Comparison of ENCODE assay signal across 16 cellular contexts in genomic region chr1:56569661-56570060, GRCh38. TPM values are rescaled to one million over a fixed set of nuclear protein-coding genes. Genes with fewer than 3 reads are reported as not detected.
A peak's percentile ranks its signal among the peaks of the same experiment; 100 is the strongest.
DNase-seq lines count a peak whose midpoint lies in the region; ATAC-seq and TF ChIP-seq lines count a peak whose summit lies in the region.
"Had no signal": no experiment of that assay in that cellular context is flagged by ENCODE, and none has a peak within 500 bp of the region (broad histone marks: within the 10 kb centered on the region; RNA-seq: fewer than 3 reads in every experiment).

No MANE protein-coding gene starts in this region.

- H3K4me3 Mint-ChIP-seq in neural crest cell = peak overlapping the region; percentile 1
- no peak overlapping the region for H3K4me3 Mint-ChIP-seq in stimulated activated memory B cell treated with anti-CD40 and anti-IgM and Interleukin-4, amounts not matched to agents 10 μg/mL and 1 μg/mL and 100 μg/mL, for 72 hours
- no peak overlapping the region for H3K4me3 Mint-ChIP-seq in activated CD4-positive, alpha-beta T cell treated with anti-CD3 and anti-CD28 coated beads, Interleukin-2, amount 10 ng/mL, durations not matched to agents 24 days and 14 days
- H3K4me3 Mint-ChIP-seq: activated naive CD4-positive, alpha-beta T cell treated with anti-CD3 and anti-CD28 coated beads, Interleukin-2, amount 50 U/mL, for 24 hours had no signal

- ATAC-seq in stimulated activated memory B cell treated with anti-CD40 and anti-IgM and Interleukin-4, amounts not matched to agents 10 μg/mL and 1 μg/mL and 100 μg/mL, for 72 hours = no peak

- H3K27ac Mint-ChIP-seq in neural crest cell (ENCODE audit: unreplicated experiment) = no peak overlapping the region
- H3K27ac Mint-ChIP-seq in stimulated activated memory B cell treated with anti-CD40 and anti-IgM and Interleukin-4, amounts not matched to agents 10 μg/mL and 1 μg/mL and 100 μg/mL, for 72 hours = no peak overlapping the region
- H3K27ac Mint-ChIP-seq in activated CD4-positive, alpha-beta T cell treated with anti-CD3 and anti-CD28 coated beads, Interleukin-2, amount 10 ng/mL, durations not matched to agents 24 days and 14 days = no peak overlapping the region
- H3K27ac Mint-ChIP-seq: activated naive CD4-positive, alpha-beta T cell treated with anti-CD3 and anti-CD28 coated beads, Interleukin-2, amount 50 U/mL, for 24 hours had no signal

- H3K4me1 Mint-ChIP-seq in neural crest cell = peaks cover 68% of the 10 kb centered on the region
- peaks cover 26% of the 10 kb centered on the region for H3K4me1 Mint-ChIP-seq in stimulated activated memory B cell treated with anti-CD40 and anti-IgM and Interleukin-4, amounts not matched to agents 10 μg/mL and 1 μg/mL and 100 μg/mL, for 72 hours
- no peaks in the 10 kb centered on the region for H3K4me1 Mint-ChIP-seq in activated CD4-positive, alpha-beta T cell treated with anti-CD3 and anti-CD28 coated beads, Interleukin-2, amount 10 ng/mL, durations not matched to agents 24 days and 14 days
- H3K4me1 Mint-ChIP-seq: activated naive CD4-positive, alpha-beta T cell treated with anti-CD3 and anti-CD28 coated beads, Interleukin-2, amount 50 U/mL, for 24 hours had no signal

- no peaks in the 10 kb centered on the region for H3K9me3 Mint-ChIP-seq in neural crest cell
- H3K9me3 Mint-ChIP-seq in stimulated activated memory B cell treated with anti-CD40 and anti-IgM and Interleukin-4, amounts not matched to agents 10 μg/mL and 1 μg/mL and 100 μg/mL, for 72 hours = no peaks in the 10 kb centered on the region
- no peaks in the 10 kb centered on the region for H3K9me3 Mint-ChIP-seq in activated CD4-positive, alpha-beta T cell treated with anti-CD3 and anti-CD28 coated beads, Interleukin-2, amount 10 ng/mL, durations not matched to agents 24 days and 14 days
- H3K9me3 Mint-ChIP-seq: activated naive CD4-positive, alpha-beta T cell treated with anti-CD3 and anti-CD28 coated beads, Interleukin-2, amount 50 U/mL, for 24 hours had no signal

- H3K4me3 ChIP-seq in epithelial cell of esophagus (ENCODE audit: low read length) = no peak overlapping the region
- H3K4me3 ChIP-seq: BLaER1 treated with 17β-estradiol and CSF1 and Interleukin-3, amounts not matched to agents 10 nM and 100 nM; MG63; tibial artery had no signal

- intact Hi-C loops in activated CD4-positive, alpha-beta T cell treated with anti-CD3 and anti-CD28 coated beads, Interleukin-2, amount 10 ng/mL, durations not matched to agents 24 days and 14 days (cut with micrococcal nuclease) = no loop called here

- H3K27me3 Mint-ChIP-seq in neural crest cell (ENCODE audit: low read depth) = no peaks in the 10 kb centered on the region
- H3K27me3 Mint-ChIP-seq in stimulated activated memory B cell treated with anti-CD40 and anti-IgM and Interleukin-4, amounts not matched to agents 10 μg/mL and 1 μg/mL and 100 μg/mL, for 72 hours = no peaks in the 10 kb centered on the region
- H3K27me3 Mint-ChIP-seq in activated CD4-positive, alpha-beta T cell treated with anti-CD3 and anti-CD28 coated beads, Interleukin-2, amount 10 ng/mL, durations not matched to agents 24 days and 14 days = peaks cover 6% of the 10 kb centered on the region

- no peaks in the 10 kb centered on the region for H3K36me3 Mint-ChIP-seq in neural crest cell (ENCODE audit: low read depth)
- no peaks in the 10 kb centered on the region for H3K36me3 Mint-ChIP-seq in stimulated activated memory B cell treated with anti-CD40 and anti-IgM and Interleukin-4, amounts not matched to agents 10 μg/mL and 1 μg/mL and 100 μg/mL, for 72 hours
- no peaks in the 10 kb centered on the region for H3K36me3 Mint-ChIP-seq in activated CD4-positive, alpha-beta T cell treated with anti-CD3 and anti-CD28 coated beads, Interleukin-2, amount 10 ng/mL, durations not matched to agents 24 days and 14 days (ENCODE audit: low read depth)
- H3K36me3 Mint-ChIP-seq: activated naive CD4-positive, alpha-beta T cell treated with anti-CD3 and anti-CD28 coated beads, Interleukin-2, amount 50 U/mL, for 24 hours had no signal

- no peak for TF ChIP-seq CTCF in epithelial cell of esophagus (IDR thresholded peaks at IDR 0.05; ENCODE audit: insufficient read depth, low read depth, low read length, missing control alignments)
- no peak for TF ChIP-seq CTCF in neural crest cell (conservative IDR thresholded peaks at IDR 0.05)

- peak; percentile 86 for DNase-seq in DMS53 treated with DMSO at 0.1 percent for 48 hours (lab: John Stamatoyannopoulos, UW; ENCODE audit: unreplicated experiment)
- peak; percentile 49 for DNase-seq in NCI-H2196 treated with DMSO at 0.1 percent for 48 hours (lab: John Stamatoyannopoulos, UW; ENCODE audit: unreplicated experiment)
- peak; percentile 82 for DNase-seq in epithelial cell of esophagus (ENCODE audit: low read depth)
- no peak for DNase-seq in neural crest cell (ENCODE audit: low read depth, low spot score)
- DNase-seq in NCI-H1105 (lab: John Stamatoyannopoulos, UW) = no peak
- no peak for DNase-seq in activated CD4-positive, alpha-beta T cell treated with anti-CD3 and anti-CD28 coated beads, Interleukin-2, amount 10 ng/mL, durations not matched to agents 24 days and 14 days
- no peak for DNase-seq in HuH-7 (ENCODE audit: low spot score)
- DNase-seq: foreskin melanocyte, GDM1, MG63, NCI-H2081, tibial artery, WERI-Rb-1 had no signal

RNA-seq across cellular contexts. Expression of gene PLPP3, which starts 9.7 kb away (rescaled TPM):
- total RNA-seq in neural crest cell = 21.2 and 24.7 TPM in 2 replicates
- total RNA-seq in activated CD4-positive, alpha-beta T cell treated with anti-CD3 and anti-CD28 coated beads, Interleukin-2, amount 10 ng/mL, durations not matched to agents 24 days and 14 days = not detected in 2 replicates

Comparison
In these comparisons a context has a peak if more than half of its experiments do, and no peak if none do; other contexts are left out.
1. DNase-seq: peak in DMS53 treated with DMSO at 0.1 percent for 48 hours (single experiment), NCI-H2196 treated with DMSO at 0.1 percent for 48 hours (single experiment) and epithelial cell of esophagus (single experiment); none in neural crest cell (single experiment), NCI-H1105 (single experiment), activated CD4-positive, alpha-beta T cell treated with anti-CD3 and anti-CD28 coated beads, Interleukin-2, amount 10 ng/mL, durations not matched to agents 24 days and 14 days (single experiment) and HuH-7 (single experiment).
2. RNA of gene PLPP3, which starts 9.7 kb away (total RNA-seq): 21.2 to 24.7 TPM in neural crest cell; not detected in activated CD4-positive, alpha-beta T cell treated with anti-CD3 and anti-CD28 coated beads, Interleukin-2, amount 10 ng/mL, durations not matched to agents 24 days and 14 days; every median in the first group is over 10 times any median in the second.